In genomic region chr19:5827342-5827890, GRCh38 we compare ENCODE assay signal across 1 cellular context.
TF ChIP-seq lines count a peak whose summit lies in the region.

No MANE protein-coding gene starts in this region.

TF ChIP-seq in HepG2, 621 proteins besides CTCF, POLR2A, EP300 and RAD21 (continues in another document):
- TF ChIP-seq ETV5 (CRISPR knock-in tag; IDR thresholded peaks at IDR 0.05; ENCODE audit: borderline replicate concordance) (no peak), ZNF670 (CRISPR knock-in tag; IDR thresholded peaks at IDR 0.05; ENCODE audit: borderline replicate concordance) (0 out of 2 replicates have a peak, but pooled peaks have one; percentile 31), NONO (IDR thresholded peaks at IDR 0.05) (no peak), NONO (CRISPR knock-in tag; conservative IDR thresholded peaks at IDR 0.05) (no peak), FOXC1 (CRISPR knock-in tag; IDR thresholded peaks at IDR 0.05; ENCODE audit: borderline replicate concordance) (0 out of 2 replicates have a peak, but pooled peaks have one; percentile 1), SKI (IDR thresholded peaks at IDR 0.05; ENCODE audit: partially characterized antibody) (no peak), THAP11 (CRISPR knock-in tag; IDR thresholded peaks at IDR 0.05) (no peak), ZNF777 (CRISPR knock-in tag; IDR thresholded peaks at IDR 0.05) (no peak), ZNF224 (CRISPR knock-in tag; IDR thresholded peaks at IDR 0.05) (no peak), DMAP1 (CRISPR knock-in tag; IDR thresholded peaks at IDR 0.05) (no peak), NR2F6 (IDR thresholded peaks at IDR 0.05) (no peak), NR2F6 (CRISPR knock-in tag; IDR thresholded peaks at IDR 0.05) (no peak), ZNF20 (CRISPR knock-in tag; IDR thresholded peaks at IDR 0.05) (0 out of 2 replicates have a peak, but pooled peaks have one; percentile 6), ZNF333 (CRISPR knock-in tag; IDR thresholded peaks at IDR 0.05; ENCODE audit: borderline replicate concordance) (no peak), ZNF607 (CRISPR knock-in tag; IDR thresholded peaks at IDR 0.05; ENCODE audit: borderline replicate concordance) (no peak; the same call in 1 of the 2 replicates), ZNF768 (CRISPR knock-in tag; IDR thresholded peaks at IDR 0.05) (peak; percentile 93), ZNF274 (CRISPR knock-in tag; IDR thresholded peaks at IDR 0.05) (no peak), TFE3 (CRISPR knock-in tag; IDR thresholded peaks at IDR 0.05) (no peak), MEF2D (CRISPR knock-in tag; IDR thresholded peaks at IDR 0.05) (no peak), TGIF2 (CRISPR knock-in tag; IDR thresholded peaks at IDR 0.05) (no peak), RARG (CRISPR knock-in tag; IDR thresholded peaks at IDR 0.05; ENCODE audit: low read depth) (no peak), PRDM15 (CRISPR knock-in tag; IDR thresholded peaks at IDR 0.05) (no peak), MIER2 (CRISPR knock-in tag; IDR thresholded peaks at IDR 0.05) (no peak), DDIT3 (CRISPR knock-in tag; IDR thresholded peaks at IDR 0.05) (no peak), HOXA5 (CRISPR knock-in tag; IDR thresholded peaks at IDR 0.05) (no peak), NR2F2 (IDR thresholded peaks at IDR 0.05; ENCODE audit: borderline replicate concordance, low read depth) (no peak), GPN1 (CRISPR knock-in tag; IDR thresholded peaks at IDR 0.05; ENCODE audit: borderline replicate concordance) (no peak), ZMAT3 (CRISPR knock-in tag; conservative IDR thresholded peaks at IDR 0.05) (no peak), MAFF (IDR thresholded peaks at IDR 0.05; ENCODE audit: low read depth, low read length) (no peak), ZNF713 (CRISPR knock-in tag; IDR thresholded peaks at IDR 0.05) (no peak), THAP9 (CRISPR knock-in tag; IDR thresholded peaks at IDR 0.05; ENCODE audit: borderline replicate concordance) (0 out of 2 replicates have a peak, but pooled peaks have one; percentile 4), SOX5 (CRISPR knock-in tag; IDR thresholded peaks at IDR 0.05; ENCODE audit: borderline replicate concordance) (no peak), MTA3 (CRISPR knock-in tag; IDR thresholded peaks at IDR 0.05) (no peak), ZSCAN20 (CRISPR knock-in tag; IDR thresholded peaks at IDR 0.05; ENCODE audit: borderline replicate concordance) (no peak), ZNF800 (CRISPR knock-in tag; IDR thresholded peaks at IDR 0.05) (no peak), TEAD3 (CRISPR knock-in tag; optimal IDR thresholded peaks at IDR 0.05; ENCODE audit: borderline replicate concordance) (no peak), POLR2AphosphoS5 (IDR thresholded peaks at IDR 0.05; ENCODE audit: low read depth, low read length) (0 out of 2 replicates have a peak, but pooled peaks have one; percentile 8), TEAD2 (CRISPR knock-in tag; IDR thresholded peaks at IDR 0.05) (no peak), ATM (IDR thresholded peaks at IDR 0.05; ENCODE audit: borderline replicate concordance) (no peak), SMAD9 (CRISPR knock-in tag; IDR thresholded peaks at IDR 0.05) (no peak)
- TF ChIP-seq, protein P1, sequence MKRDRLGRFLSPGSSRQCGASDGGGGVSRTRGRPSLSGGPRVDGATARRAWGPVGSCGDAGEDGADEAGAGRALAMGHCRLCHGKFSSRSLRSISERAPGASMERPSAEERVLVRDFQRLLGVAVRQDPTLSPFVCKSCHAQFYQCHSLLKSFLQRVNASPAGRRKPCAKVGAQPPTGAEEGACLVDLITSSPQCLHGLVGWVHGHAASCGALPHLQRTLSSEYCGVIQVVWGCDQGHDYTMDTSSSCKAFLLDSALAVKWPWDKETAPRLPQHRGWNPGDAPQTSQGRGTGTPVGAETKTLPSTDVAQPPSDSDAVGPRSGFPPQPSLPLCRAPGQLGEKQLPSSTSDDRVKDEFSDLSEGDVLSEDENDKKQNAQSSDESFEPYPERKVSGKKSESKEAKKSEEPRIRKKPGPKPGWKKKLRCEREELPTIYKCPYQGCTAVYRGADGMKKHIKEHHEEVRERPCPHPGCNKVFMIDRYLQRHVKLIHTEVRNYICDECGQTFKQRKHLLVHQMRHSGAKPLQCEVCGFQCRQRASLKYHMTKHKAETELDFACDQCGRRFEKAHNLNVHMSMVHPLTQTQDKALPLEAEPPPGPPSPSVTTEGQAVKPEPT (CRISPR knock-in tag; IDR thresholded peaks at IDR 0.05; ENCODE audit: low read depth) = no peak
- TF ChIP-seq, protein P2, sequence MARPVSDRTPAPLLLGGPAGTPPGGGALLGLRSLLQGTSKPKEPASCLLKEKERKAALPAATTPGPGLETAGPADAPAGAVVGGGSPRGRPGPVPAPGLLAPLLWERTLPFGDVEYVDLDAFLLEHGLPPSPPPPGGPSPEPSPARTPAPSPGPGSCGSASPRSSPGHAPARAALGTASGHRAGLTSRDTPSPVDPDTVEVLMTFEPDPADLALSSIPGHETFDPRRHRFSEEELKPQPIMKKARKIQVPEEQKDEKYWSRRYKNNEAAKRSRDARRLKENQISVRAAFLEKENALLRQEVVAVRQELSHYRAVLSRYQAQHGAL (CRISPR knock-in tag; IDR thresholded peaks at IDR 0.05; ENCODE audit: not compliant biosample characterization) = no peak
- TF ChIP-seq, protein P3, sequence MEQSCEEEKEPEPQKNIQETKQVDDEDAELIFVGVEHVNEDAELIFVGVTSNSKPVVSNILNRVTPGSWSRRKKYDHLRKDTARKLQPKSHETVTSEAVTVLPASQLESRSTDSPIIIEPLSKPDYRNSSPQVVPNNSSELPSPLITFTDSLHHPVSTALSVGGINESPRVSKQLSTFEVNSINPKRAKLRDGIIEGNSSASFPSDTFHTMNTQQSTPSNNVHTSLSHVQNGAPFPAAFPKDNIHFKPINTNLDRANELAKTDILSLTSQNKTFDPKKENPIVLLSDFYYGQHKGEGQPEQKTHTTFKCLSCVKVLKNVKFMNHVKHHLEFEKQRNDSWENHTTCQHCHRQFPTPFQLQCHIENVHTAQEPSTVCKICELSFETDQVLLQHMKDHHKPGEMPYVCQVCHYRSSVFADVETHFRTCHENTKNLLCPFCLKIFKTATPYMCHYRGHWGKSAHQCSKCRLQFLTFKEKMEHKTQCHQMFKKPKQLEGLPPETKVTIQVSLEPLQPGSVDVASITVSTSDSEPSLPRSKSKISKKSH (CRISPR knock-in tag; IDR thresholded peaks at IDR 0.05; ENCODE audit: borderline replicate concordance) = no peak
- TF ChIP-seq, protein P4, sequence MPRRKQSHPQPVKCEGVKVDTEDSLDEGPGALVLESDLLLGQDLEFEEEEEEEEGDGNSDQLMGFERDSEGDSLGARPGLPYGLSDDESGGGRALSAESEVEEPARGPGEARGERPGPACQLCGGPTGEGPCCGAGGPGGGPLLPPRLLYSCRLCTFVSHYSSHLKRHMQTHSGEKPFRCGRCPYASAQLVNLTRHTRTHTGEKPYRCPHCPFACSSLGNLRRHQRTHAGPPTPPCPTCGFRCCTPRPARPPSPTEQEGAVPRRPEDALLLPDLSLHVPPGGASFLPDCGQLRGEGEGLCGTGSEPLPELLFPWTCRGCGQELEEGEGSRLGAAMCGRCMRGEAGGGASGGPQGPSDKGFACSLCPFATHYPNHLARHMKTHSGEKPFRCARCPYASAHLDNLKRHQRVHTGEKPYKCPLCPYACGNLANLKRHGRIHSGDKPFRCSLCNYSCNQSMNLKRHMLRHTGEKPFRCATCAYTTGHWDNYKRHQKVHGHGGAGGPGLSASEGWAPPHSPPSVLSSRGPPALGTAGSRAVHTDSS (CRISPR knock-in tag; conservative IDR thresholded peaks at IDR 0.05) = no peak
